Comparison of ENCODE assay signal across 18 cellular contexts in the genomic region with DNA sequence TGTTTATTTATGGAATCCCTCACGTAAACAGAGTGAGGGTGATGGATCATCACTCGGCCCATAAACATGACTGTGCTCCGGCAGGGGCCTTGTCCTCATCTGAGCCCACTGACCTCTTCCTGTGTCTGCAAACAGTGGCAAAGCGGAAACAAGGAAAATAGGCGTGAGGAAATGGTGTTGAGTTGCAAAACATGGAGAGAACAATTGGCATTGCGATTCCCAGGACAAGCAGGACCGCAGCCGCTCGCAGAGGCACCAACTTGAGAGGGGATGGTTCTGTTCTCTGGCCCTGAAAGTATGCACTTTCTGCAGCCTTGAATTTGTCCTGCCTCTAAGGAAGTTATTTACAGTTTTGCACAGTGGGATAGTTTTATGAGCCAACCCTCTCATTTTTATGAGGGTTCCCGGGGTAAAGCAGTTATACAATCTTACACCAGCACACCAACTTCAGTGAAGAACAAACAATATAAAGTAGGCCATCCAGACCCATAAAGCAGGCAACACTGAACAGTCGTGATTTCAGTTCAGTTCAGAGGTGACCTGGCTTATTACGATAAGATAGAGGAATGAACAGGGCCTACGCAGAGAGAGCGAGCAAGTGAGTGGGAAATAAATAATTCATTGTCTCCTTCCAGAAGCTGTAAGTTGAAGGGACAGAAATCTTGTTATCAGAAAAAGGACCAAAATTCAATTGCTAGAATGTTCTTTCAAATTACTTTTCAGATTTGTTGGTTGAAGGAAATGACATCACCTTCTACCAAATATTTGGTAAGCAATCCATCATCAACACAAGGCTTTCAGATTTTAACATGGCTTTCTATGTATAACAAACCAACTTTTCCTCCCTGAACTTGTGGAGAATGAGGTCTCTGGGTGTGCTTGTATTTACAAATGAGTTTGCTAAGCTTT.
DNase-seq lines count a peak whose midpoint lies in the region; ATAC-seq, FAIRE-seq and TF ChIP-seq lines count a peak whose summit lies in the region.
"Had no signal": no experiment of that assay in that cellular context is flagged by ENCODE, and none has a peak within 500 bp of the region (broad histone marks: within the 10 kb centered on the region; RNA-seq: fewer than 3 reads in every experiment).

No MANE protein-coding gene starts in this region.

- TF ChIP-seq CTCF in GM23338 (conservative IDR thresholded peaks at IDR 0.05; ENCODE audit: low read depth in 2 of 2), result no peak
- TF ChIP-seq CTCF in HepG2 (CRISPR knock-in tag; IDR thresholded peaks at IDR 0.05), result no peak

- no peak for ATAC-seq in GM23338
- no peak for ATAC-seq in HepG2
- no peak for ATAC-seq in HG02642 (IDR thresholded peaks at IDR 0.05; ENCODE audit: poor library complexity, unreplicated experiment)
- no peak for ATAC-seq in naive thymus-derived CD8-positive, alpha-beta T cell

- H3K36me3 ChIP-seq in GM23338 (ENCODE audit: insufficient read depth) (no peaks in the 10 kb centered on the region; the same call in 1 of the 2 replicates), HepG2 (replicated peaks in 1 of 2; ENCODE audit: control insufficient read depth in 1 of 2, insufficient read depth in 2 of 2, low read length in 2 of 2) (no peaks in the 10 kb centered on the region)
- H3K36me3 ChIP-seq: right atrium auricular region, thyroid gland had no signal

- no peaks in the 10 kb centered on the region for H3K4me1 Mint-ChIP-seq in GM23338
- H3K4me1 Mint-ChIP-seq in naive thymus-derived CD8-positive, alpha-beta T cell, result no peaks in the 10 kb centered on the region
- H3K4me1 Mint-ChIP-seq: activated CD4-positive, alpha-beta T cell treated with anti-CD3 and anti-CD28 coated beads, Interleukin-2, amount 10 ng/mL, durations not matched to agents 7 days and 5 days; central memory CD8-positive, alpha-beta T cell; immature natural killer cell had no signal

- TF ChIP-seq EP300 in HepG2 (IDR thresholded peaks at IDR 0.05; ENCODE audit: low read depth in 2 of 2, low read length in 2 of 2), result no peak
- TF ChIP-seq EP300 in HepG2 (CRISPR knock-in tag; IDR thresholded peaks at IDR 0.05; ENCODE audit: borderline replicate concordance), result no peak

- H3K27ac Mint-ChIP-seq in GM23338, result no peak overlapping the region
- no peak overlapping the region for H3K27ac Mint-ChIP-seq in naive thymus-derived CD8-positive, alpha-beta T cell
- H3K27ac Mint-ChIP-seq: activated CD4-positive, alpha-beta T cell treated with anti-CD3 and anti-CD28 coated beads, Interleukin-2, amount 10 ng/mL, durations not matched to agents 7 days and 5 days; immature natural killer cell had no signal

- no peak for TF ChIP-seq RAD21 in HepG2 (CRISPR knock-in tag; IDR thresholded peaks at IDR 0.05)

- H3K79me2 ChIP-seq in GM23338 (replicated peaks; ENCODE audit: insufficient read depth), result no peaks in the 10 kb centered on the region
- no peaks in the 10 kb centered on the region for H3K79me2 ChIP-seq in HepG2 (ENCODE audit: insufficient read depth, low read length)

- no peak overlapping the region for H3K9ac ChIP-seq in HepG2 (ENCODE audit: insufficient read depth, low read depth, low read length)

- POLR2A ChIA-PET in HepG2 (lab: Yijun Ruan, JAX), result no interaction called here
- POLR2A ChIA-PET in naive thymus-derived CD8-positive, alpha-beta T cell (lab: Charles Lee), result no interaction called here

- DNase-seq in GM23338 (ENCODE audit: low spot score) (no peak), amniotic epithelial cell (ENCODE audit: low read depth) (peak; percentile 70), HepG2 (ENCODE audit: low spot score) (no peak), renal cortical epithelial cell (ENCODE audit: low read depth) (peak; percentile 29), epidermal melanocyte (ENCODE audit: insufficient read length, low spot score) (no peak)
- DNase-seq in naive thymus-derived CD8-positive, alpha-beta T cell, result no peak
- DNase-seq in activated effector memory CD4-positive, alpha-beta T cell treated with anti-CD3 and anti-CD28 coated beads, Interleukin-2, amount 50 U/mL, for 16 hours, result no peak
- DNase-seq: activated CD4-positive, alpha-beta T cell treated with anti-CD3 and anti-CD28 coated beads, Interleukin-2, amount 10 ng/mL, durations not matched to agents 7 days and 5 days; activated T-cell treated with anti-CD3 and anti-CD28 coated beads, Interleukin-2, amount 50 U/mL, for 1 hour; immature natural killer cell; NCI-H2171; NK-92 treated with Interleukin-12 subunit alpha and Interleukin-12 subunit beta, amount 100 ng/mL, for 24 hours; stimulated activated CD4-positive, alpha-beta T cell treated with anti-CD3 and anti-CD28 coated beads, Interleukin-4, amount 100 ng/mL, for 24 hours; T1000; thyroid gland had no signal

- no peak overlapping the region for H3K27ac ChIP-seq in GM23338 (ENCODE audit: low read depth)
- no peak overlapping the region for H3K27ac ChIP-seq in HepG2 (ENCODE audit: extremely low read length, insufficient read depth, low read length)
- H3K27ac ChIP-seq: thyroid gland had no signal

- H3K4me2 ChIP-seq in GM23338 (no peak overlapping the region), HepG2 (ENCODE audit: low read depth, low read length) (no peak overlapping the region)

- in situ Hi-C loops in HepG2 (cut with HindIII; ENCODE audit: extremely low pct_ligation_motif_present, low pct_unique_long_range_greater_than_20kb), result no loop called here

- H3K27me3 Mint-ChIP-seq in GM23338 (ENCODE audit: insufficient read depth, low read depth, poor library complexity), result peaks cover 2% of the 10 kb centered on the region
- peaks cover 0 to 18% (median 4%) of the 10 kb centered on the region in 5 donors for H3K27me3 Mint-ChIP-seq in naive thymus-derived CD8-positive, alpha-beta T cell
- H3K27me3 Mint-ChIP-seq: activated CD4-positive, alpha-beta T cell treated with anti-CD3 and anti-CD28 coated beads, Interleukin-2, amount 10 ng/mL, durations not matched to agents 7 days and 5 days had no signal

- H3K9me3 Mint-ChIP-seq in GM23338, result peaks cover 29% of the 10 kb centered on the region
- peaks cover 0 to 10% (median 2%) of the 10 kb centered on the region in 9 donors for H3K9me3 Mint-ChIP-seq in naive thymus-derived CD8-positive, alpha-beta T cell
- H3K9me3 Mint-ChIP-seq: activated CD4-positive, alpha-beta T cell treated with anti-CD3 and anti-CD28 coated beads, Interleukin-2, amount 10 ng/mL, durations not matched to agents 7 days and 5 days had no signal

- WGBS in HepG2 (ENCODE audit: low lambda C conversion rate), result 57% methylated on average over 14 of the region's 14 CpGs

- no peak for FAIRE-seq in HepG2 (lab: Jason Lieb, UNC)

- H3K36me3 Mint-ChIP-seq in GM23338 (ENCODE audit: low read depth), result peaks cover 10% of the 10 kb centered on the region; the same call in 2 of the 3 replicates
- H3K36me3 Mint-ChIP-seq in naive thymus-derived CD8-positive, alpha-beta T cell, result no peaks in the 10 kb centered on the region
- H3K36me3 Mint-ChIP-seq: immature natural killer cell had no signal

- no peaks in the 10 kb centered on the region for H3K9me3 ChIP-seq in HepG2 (ENCODE audit: low read length)
- H3K9me3 ChIP-seq: thyroid gland had no signal

- no peaks in the 10 kb centered on the region for H3K27me3 ChIP-seq in GM23338 (ENCODE audit: insufficient read depth)
- no peaks in the 10 kb centered on the region for H3K27me3 ChIP-seq in HepG2 (ENCODE audit: control insufficient read depth in 1 of 2, insufficient read depth in 2 of 2, low read length in 2 of 2)
- H3K27me3 ChIP-seq: right atrium auricular region, thyroid gland had no signal

- peak overlapping the region; percentile 28; the same call in 1 of the 2 replicates for H2AFZ ChIP-seq in GM23338
- H2AFZ ChIP-seq in HepG2 (ENCODE audit: low read length), result no peak overlapping the region

- H3K4me1 ChIP-seq in GM23338 (ENCODE audit: insufficient read depth) (no peaks in the 10 kb centered on the region), HepG2 (ENCODE audit: insufficient read depth, low read length) (no peaks in the 10 kb centered on the region)
- H3K4me1 ChIP-seq: right atrium auricular region, thyroid gland had no signal

- no peak for TF ChIP-seq POLR2A in HepG2 (IDR thresholded peaks at IDR 0.05; ENCODE audit: insufficient read depth in 1 of 2, low read depth in 2 of 2, low read length in 2 of 2)

- intact Hi-C loops in HepG2 (cut with micrococcal nuclease; ENCODE audit: unreplicated experiment), result no loop called here

- H3K4me3 ChIP-seq in GM23338 (no peak overlapping the region), HepG2 (replicated peaks in 1 of 3; ENCODE audit: insufficient read depth in 1 of 3, low read depth in 2 of 3, low read length in 3 of 3) (no peak overlapping the region)
- H3K4me3 ChIP-seq: right atrium auricular region, thyroid gland had no signal

- no TSS peak for BruUV-seq in HepG2 (replicated peaks; lab: Mats Ljungman, UMichigan)

- no peak overlapping the region for H3K4me3 Mint-ChIP-seq in GM23338
- H3K4me3 Mint-ChIP-seq in naive thymus-derived CD8-positive, alpha-beta T cell, result no peak overlapping the region
- H3K4me3 Mint-ChIP-seq: activated CD4-positive, alpha-beta T cell treated with anti-CD3 and anti-CD28 coated beads, Interleukin-2, amount 10 ng/mL, durations not matched to agents 7 days and 5 days; central memory CD8-positive, alpha-beta T cell; immature natural killer cell had no signal

- H3F3A ChIP-seq in GM23338 (replicated peaks; ENCODE audit: low read depth), result no peaks in the 10 kb centered on the region

- H3K9me2 ChIP-seq in GM23338 (ENCODE audit: insufficient read depth), result no peaks in the 10 kb centered on the region; the same call in 1 of the 2 replicates

- CTCF ChIA-PET in HepG2 (lab: Yijun Ruan, JAX; ENCODE audit: low intra/inter-chr PET ratio, low total read pairs), result no interaction called here

- H4K20me1 ChIP-seq in GM23338 (replicated peaks; ENCODE audit: insufficient read depth), result no peaks in the 10 kb centered on the region
- H4K20me1 ChIP-seq in HepG2 (ENCODE audit: insufficient read depth, low read length), result no peaks in the 10 kb centered on the region

TF ChIP-seq in GM23338, 12 proteins besides CTCF, POLR2A, EP300 and RAD21 (continues in another document):
- no peak for TF ChIP-seq POLR2AphosphoS5 (IDR thresholded peaks at IDR 0.05; ENCODE audit: low read depth)

TF ChIP-seq in HepG2, 621 proteins besides CTCF, POLR2A, EP300 and RAD21:
- TF ChIP-seq ATF7 (IDR thresholded peaks at IDR 0.05) (peak; percentile 59), ATF7 (CRISPR knock-in tag; IDR thresholded peaks at IDR 0.05) (no peak), BHLHE40 (IDR thresholded peaks at IDR 0.05; ENCODE audit: low read length) (no peak)

Comparison
In these comparisons a context has a peak if more than half of its experiments do, and no peak if none do; other contexts are left out.
1. DNase-seq: peak in amniotic epithelial cell (single experiment) and renal cortical epithelial cell (single experiment); none in GM23338 (single experiment), HepG2 (single experiment), epidermal melanocyte (single experiment), naive thymus-derived CD8-positive, alpha-beta T cell (0 of 10) and activated effector memory CD4-positive, alpha-beta T cell treated with anti-CD3 and anti-CD28 coated beads, Interleukin-2, amount 50 U/mL, for 16 hours (single experiment).